ENCODE assay signal across 8 cellular contexts in the genomic region with DNA sequence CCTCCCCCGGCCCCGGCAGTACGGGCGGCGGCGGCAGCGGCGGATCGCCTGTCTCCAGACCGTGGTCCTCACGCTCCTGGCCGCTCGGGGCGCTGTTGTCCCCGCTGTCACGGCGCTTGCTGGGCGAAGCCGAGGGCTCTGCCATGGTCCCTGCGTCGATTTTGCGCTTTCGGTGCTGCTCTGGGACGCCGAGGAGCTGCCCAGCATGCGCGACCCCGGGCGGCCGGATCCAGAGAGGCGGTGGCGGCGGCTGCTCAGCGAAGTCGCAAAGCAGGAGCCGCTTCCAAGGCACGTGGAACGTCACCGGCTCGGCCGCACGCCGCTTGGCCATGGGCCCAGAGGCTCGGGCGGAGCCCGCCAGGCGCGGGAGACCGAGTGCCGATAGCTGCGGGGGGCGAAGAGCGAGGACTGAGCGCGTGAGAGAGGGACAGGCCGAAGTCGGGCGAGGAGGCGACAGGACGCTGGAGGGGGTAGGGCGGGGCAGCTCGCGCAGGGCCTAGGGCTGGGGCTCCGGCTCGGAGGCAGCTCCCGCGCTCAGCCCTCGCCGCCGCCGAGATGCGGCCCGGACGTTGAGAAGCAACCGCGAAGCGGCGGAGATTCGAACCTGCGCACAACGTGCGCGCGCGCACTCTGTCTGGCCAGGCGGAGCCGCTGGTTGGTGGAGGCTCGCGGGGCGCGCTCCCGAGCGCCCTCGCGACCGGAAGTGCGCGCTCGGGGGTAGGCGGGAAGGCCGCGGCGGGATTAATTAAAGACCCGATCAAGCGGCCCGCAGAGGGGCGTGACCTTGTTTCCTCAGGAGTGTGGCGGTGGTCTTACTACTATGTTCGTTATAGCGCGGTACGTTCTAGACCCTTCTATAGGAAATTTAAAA. TPM values are rescaled to one million over a fixed set of nuclear protein-coding genes. Genes with fewer than 3 reads are reported as not detected.
DNase-seq lines count a peak whose midpoint lies in the region; ATAC-seq and TF ChIP-seq lines count a peak whose summit lies in the region.

A gene with protein sequence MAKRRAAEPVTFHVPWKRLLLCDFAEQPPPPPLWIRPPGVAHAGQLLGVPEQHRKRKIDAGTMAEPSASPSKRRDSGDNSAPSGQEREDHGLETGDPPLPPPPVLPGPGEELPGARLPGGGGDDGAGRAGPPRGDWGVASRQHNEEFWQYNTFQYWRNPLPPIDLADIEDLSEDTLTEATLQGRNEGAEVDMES (minus strand): TSS at position 632 of the 871 bp plus-strand sequence. CDS start 301 bp downstream, at position 331.

- DNase-seq in DND-41 (peak; percentile 90), KG1 (lab: John Stamatoyannopoulos, UW) (peak; percentile 89), PC-9 (peak; percentile 66 to 89), myocyte (ENCODE audit: low read depth) (peak; percentile 90)
- DNase-seq in activated T-cell treated with anti-CD3 and anti-CD28 coated beads, Interleukin-2, amount 50 U/mL, for 1 hour, result peak; percentile 94
- peak; percentile 74 to 80 for DNase-seq in stimulated activated CD8-positive, alpha-beta memory T cell treated with anti-CD3 and anti-CD28 coated beads, Interleukin-7, amount 100 ng/mL, for 48 hours (ENCODE audit: extremely low read depth in 1 of 2, low read depth in 1 of 2)

- H3K36me3 ChIP-seq in DND-41 (ENCODE audit: insufficient read depth, low read length) (peaks cover 5% of the 10 kb centered on the region), PC-9 (ENCODE audit: low read depth) (no peaks in the 10 kb centered on the region)

- H3F3A ChIP-seq in PC-9 (ENCODE audit: insufficient read depth, low read depth), result peaks cover 10% of the 10 kb centered on the region

- POLR2A ChIA-PET in PC-9 (lab: Charles Lee; ENCODE audit: unreplicated experiment), result interaction anchor here (0.6 to 0.7 kb wide), 2 partner anchors 73 to 128 kb away, joined by 3 to 11 read pairs; no protein-coding TSS in a partner anchor

- H3K9me3 ChIP-seq in DND-41 (ENCODE audit: insufficient read depth, low read length, severe bottlenecking), result no peaks in the 10 kb centered on the region
- H3K9me3 ChIP-seq in PC-9 (ENCODE audit: insufficient read depth, low read depth), result no peaks in the 10 kb centered on the region

- H3K9me2 ChIP-seq in PC-9 (ENCODE audit: insufficient read depth), result no peaks in the 10 kb centered on the region

- H3K4me3 ChIP-seq in DND-41 (ENCODE audit: low read depth in 1 of 2, low read length in 2 of 2) (peak within 1 kb of the TSS; percentile 84 to 97), PC-9 (peak within 1 kb of the TSS; percentile 97)

- intact Hi-C loops in PC-9 (cut with micrococcal nuclease; ENCODE audit: unreplicated experiment), result loop anchor here (5.0 kb wide), 3 partner anchors 75 to 135 kb away; partner anchors contain the start of genes CARNMT1, NMRK1 and OSTF1

- H3K79me2 ChIP-seq in DND-41 (ENCODE audit: insufficient read depth, low read length) (peaks cover 52% of the 10 kb centered on the region), PC-9 (ENCODE audit: low read depth) (peaks cover 7% of the 10 kb centered on the region; the same call in 1 of the 2 replicates)

- CTCF ChIA-PET in PC-9 (lab: Charles Lee), result interaction anchor here (0.6 to 1.7 kb wide), 5 partner anchors 21 to 1028 kb away, joined by 3 to 11 read pairs (median 4); partner anchors contain the start of gene CARNMT1

- no peaks in the 10 kb centered on the region for H3K27me3 ChIP-seq in DND-41 (ENCODE audit: insufficient read depth, low read length, poor library complexity)
- H3K27me3 ChIP-seq in PC-9 (ENCODE audit: insufficient read depth, low read depth), result no peaks in the 10 kb centered on the region

- no TSS peak for BruUV-seq in PC-9 (replicated peaks; lab: Mats Ljungman, UMichigan)

- peaks cover 15% of the 10 kb centered on the region; the same call in 1 of the 2 replicates for H4K20me1 ChIP-seq in DND-41 (ENCODE audit: insufficient read depth, low read length)
- no peaks in the 10 kb centered on the region for H4K20me1 ChIP-seq in PC-9 (ENCODE audit: insufficient read depth)

- H3K4me2 ChIP-seq in DND-41 (ENCODE audit: insufficient read depth, low read length) (peak within 1 kb of the TSS; percentile 90), PC-9 (peak within 1 kb of the TSS; percentile 79)

- TF ChIP-seq CTCF in DND-41 (IDR thresholded peaks at IDR 0.05; ENCODE audit: borderline replicate concordance, extremely low read depth, low read length, poor library complexity, severe bottlenecking), result peak; percentile 80
- TF ChIP-seq CTCF in PC-9 (conservative IDR thresholded peaks at IDR 0.05), result peak; percentile 83

- peaks cover 45% of the 10 kb centered on the region for H3K4me1 ChIP-seq in DND-41 (ENCODE audit: insufficient read depth, low read length)
- H3K4me1 ChIP-seq in PC-9 (replicated peaks; ENCODE audit: insufficient read depth), result peaks cover 6% of the 10 kb centered on the region; the same call in 1 of the 2 replicates

- H3K27ac ChIP-seq in DND-41 (ENCODE audit: low read length) (peak within 1 kb of the TSS; percentile 99), PC-9 (peak within 1 kb of the TSS; percentile 60)

- H2AFZ ChIP-seq in DND-41 (ENCODE audit: low read depth, low read length), result peak within 1 kb of the TSS; percentile 94
- peak within 1 kb of the TSS; percentile 99 for H2AFZ ChIP-seq in PC-9

- H3K9ac ChIP-seq in DND-41 (ENCODE audit: low read depth, low read length), result peak within 1 kb of the TSS; percentile 99

- peak; percentile 87 for ATAC-seq in DND-41 (ENCODE audit: insufficient read depth, low read depth)
- peak; percentile 91 for ATAC-seq in GM21737 (IDR thresholded peaks at IDR 0.05; ENCODE audit: unreplicated experiment)
- ATAC-seq in esophagus mucosa, result peak; percentile 97

RNA-seq across cellular contexts. Expression of the gene that starts here (rescaled TPM):
- total RNA-seq in PC-9 (2021) (10.8 and 11.3 TPM in 2 replicates), esophagus mucosa (3.7 TPM), myocyte (5.8 and 9.1 TPM in 2 replicates)
- 3.4 TPM for polyA plus RNA-seq in myocyte (2012)

Comparison
In these comparisons a context has a peak if more than half of its experiments do, and no peak if none do; other contexts are left out.
1. Peak in every context shown above with its lines: DNase-seq, ATAC-seq, H3K4me3 ChIP-seq and H3K27ac ChIP-seq.